ENCODE assay signal across 14 cellular contexts in the genomic region with DNA sequence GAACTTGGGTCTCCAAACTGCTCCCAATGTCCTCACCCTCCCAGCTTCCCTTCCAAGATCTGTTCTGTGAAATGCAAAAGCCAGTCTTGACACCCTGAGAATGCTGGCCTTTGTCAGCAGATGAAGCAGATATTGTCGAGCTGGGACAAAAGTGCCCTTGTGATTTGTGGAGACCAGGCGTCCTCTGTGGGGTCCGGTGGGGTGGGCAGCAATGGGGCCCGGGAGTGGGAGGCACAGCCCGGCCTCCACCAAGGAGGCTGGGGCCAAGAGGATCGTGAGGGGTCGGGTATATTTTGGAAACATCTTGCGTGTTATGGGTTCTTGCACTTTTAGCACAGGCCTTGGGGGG.
A peak's percentile ranks its signal among the peaks of the same experiment; 100 is the strongest.
DNase-seq lines count a peak whose midpoint lies in the region; ATAC-seq, FAIRE-seq and TF ChIP-seq lines count a peak whose summit lies in the region.
"Had no signal": no experiment of that assay in that cellular context is flagged by ENCODE, and none has a peak within 500 bp of the region (broad histone marks: within the 10 kb centered on the region; RNA-seq: fewer than 3 reads in every experiment).

No MANE protein-coding gene starts in this region.

- TF ChIP-seq CTCF in ascending aorta (IDR thresholded peaks at IDR 0.05) (no peak), GM13976 (IDR thresholded peaks at IDR 0.05; ENCODE audit: borderline replicate concordance, control extremely low read depth, extremely low read depth, insufficient read depth, missing control alignments) (no peak)

- H3K27ac ChIP-seq in ascending aorta (peak overlapping the region; percentile 22 to 56), iPS-18a (ENCODE audit: low read length) (no peak overlapping the region), small intestine (ENCODE audit: low read depth in 1 of 2, low read length in 1 of 2) (peak overlapping the region in 1 of 2 donors; percentile 27), aorta (ENCODE audit: low read depth in 1 of 2, low read length in 2 of 2) (no peak overlapping the region)
- H3K27ac ChIP-seq: C4-2B, epithelial cell of prostate had no signal

- H3K9ac ChIP-seq in iPS-18a (ENCODE audit: low read length), result no peak overlapping the region

- WGBS in small intestine, 3 donors, result 50 to 77% (median 70%) methylated on average over 8 of the region's 8 CpGs
- WGBS in aorta, 2 donors, result 40 to 60% methylated on average over 8 of the region's 8 CpGs

- H3K36me3 ChIP-seq in ascending aorta (peaks cover 18% of the 10 kb centered on the region in 2 donors), iPS-18a (ENCODE audit: control insufficient read depth, low read depth, low read length) (no peaks in the 10 kb centered on the region), small intestine (ENCODE audit: control insufficient read depth in 2 of 2, insufficient read depth in 2 of 2, low read length in 2 of 2) (peaks cover 1 to 5% of the 10 kb centered on the region in 2 donors), aorta (ENCODE audit: control insufficient read depth in 1 of 2, insufficient read depth in 2 of 2, low read length in 1 of 2) (no peaks in the 10 kb centered on the region)

- no peak for TF ChIP-seq POLR2A in GM12891 (IDR thresholded peaks at IDR 0.05; ENCODE audit: low read depth, low read length)

- H3K4me3 ChIP-seq in ascending aorta (no peak overlapping the region), iPS-18a (ENCODE audit: low read length) (peak overlapping the region; percentile 38), small intestine (ENCODE audit: low read depth in 1 of 2, low read length in 2 of 2) (no peak overlapping the region), aorta (ENCODE audit: low read length in 2 of 2) (no peak overlapping the region)

- H3K27me3 ChIP-seq in ascending aorta (no peaks in the 10 kb centered on the region), iPS-18a (ENCODE audit: control insufficient read depth, insufficient read depth, low read length) (peaks cover 3% of the 10 kb centered on the region), small intestine (ENCODE audit: control insufficient read depth in 2 of 2, insufficient read depth in 2 of 2, low read length in 2 of 2) (no peaks in the 10 kb centered on the region), aorta (ENCODE audit: control insufficient read depth in 1 of 2, insufficient read depth in 2 of 2, low read length in 1 of 2) (no peaks in the 10 kb centered on the region)
- H3K27me3 ChIP-seq: upper lobe of left lung had no signal

- intact Hi-C loops in ascending aorta (cut with DNase I), result no loop called here
- intact Hi-C loops in aorta (cut with DNase I), result no loop called here

- no peaks in the 10 kb centered on the region for H3K4me1 ChIP-seq in ascending aorta
- peaks cover 5% of the 10 kb centered on the region for H3K4me1 ChIP-seq in iPS-18a (ENCODE audit: control insufficient read depth, low read depth, low read length)
- H3K4me1 ChIP-seq in small intestine (ENCODE audit: control insufficient read depth in 2 of 2, insufficient read depth in 1 of 2, low read depth in 1 of 2, low read length in 1 of 2), result no peaks in the 10 kb centered on the region
- H3K4me1 ChIP-seq in aorta (ENCODE audit: control insufficient read depth in 1 of 2, insufficient read depth in 2 of 2, low read length in 2 of 2), result no peaks in the 10 kb centered on the region

- peak; percentile 33 for FAIRE-seq in GM12891 (lab: Jason Lieb, UNC)
- no peak for FAIRE-seq in small intestine (lab: Jason Lieb, UNC)
- FAIRE-seq: astrocyte, keratinocyte, TTC549 had no signal

- no peak for ATAC-seq in aorta (ENCODE audit: low FRiP score)

- DNase-seq in GM12891 (ENCODE audit: insufficient read length, low spot score) (no peak), ascending aorta (ENCODE audit: low spot score in 2 of 2) (no peak), putamen (ENCODE audit: low spot score) (peak; percentile 90), small intestine (no peak), NCI-H2081 treated with DMSO at 0.1 percent for 48 hours (lab: John Stamatoyannopoulos, UW) (no peak), aorta (no peak), GM13976 (ENCODE audit: low spot score) (no peak)

- H3K9me3 ChIP-seq in ascending aorta (no peaks in the 10 kb centered on the region), iPS-18a (ENCODE audit: control insufficient read depth, low read depth, low read length) (no peaks in the 10 kb centered on the region), small intestine (ENCODE audit: control insufficient read depth, low read depth) (no peaks in the 10 kb centered on the region), aorta (ENCODE audit: control insufficient read depth, low read length) (no peaks in the 10 kb centered on the region)
- H3K9me3 ChIP-seq: upper lobe of left lung had no signal

- in situ Hi-C loops in GM13976 (cut with MboI; ENCODE audit: low sequenced_read_pairs, unreplicated experiment), result no loop called here

TF ChIP-seq in GM12891, 5 proteins besides CTCF, POLR2A, EP300 and RAD21:
- no peak for TF ChIP-seq TAF1 (IDR thresholded peaks at IDR 0.05; ENCODE audit: low read depth, low read length)
- no peak for TF ChIP-seq POU2F2 (IDR thresholded peaks at IDR 0.05; ENCODE audit: low read depth, low read length)
- no peak for TF ChIP-seq PAX5 (IDR thresholded peaks at IDR 0.05; ENCODE audit: insufficient read depth, low read length, severe bottlenecking)
- no peak for TF ChIP-seq SPI1 (IDR thresholded peaks at IDR 0.05; ENCODE audit: low read depth, low read length)
- no peak for TF ChIP-seq POLR2AphosphoS5 (IDR thresholded peaks at IDR 0.05; ENCODE audit: low read depth, low read length)

Comparison
In these comparisons a context has a peak if more than half of its experiments do, and no peak if none do; other contexts are left out.
1. H3K27ac ChIP-seq: peak in ascending aorta (2 of 2); none in iPS-18a (single experiment) and aorta (0 of 2).